ENCODE assay signal across 16 cellular contexts in the genomic region with DNA sequence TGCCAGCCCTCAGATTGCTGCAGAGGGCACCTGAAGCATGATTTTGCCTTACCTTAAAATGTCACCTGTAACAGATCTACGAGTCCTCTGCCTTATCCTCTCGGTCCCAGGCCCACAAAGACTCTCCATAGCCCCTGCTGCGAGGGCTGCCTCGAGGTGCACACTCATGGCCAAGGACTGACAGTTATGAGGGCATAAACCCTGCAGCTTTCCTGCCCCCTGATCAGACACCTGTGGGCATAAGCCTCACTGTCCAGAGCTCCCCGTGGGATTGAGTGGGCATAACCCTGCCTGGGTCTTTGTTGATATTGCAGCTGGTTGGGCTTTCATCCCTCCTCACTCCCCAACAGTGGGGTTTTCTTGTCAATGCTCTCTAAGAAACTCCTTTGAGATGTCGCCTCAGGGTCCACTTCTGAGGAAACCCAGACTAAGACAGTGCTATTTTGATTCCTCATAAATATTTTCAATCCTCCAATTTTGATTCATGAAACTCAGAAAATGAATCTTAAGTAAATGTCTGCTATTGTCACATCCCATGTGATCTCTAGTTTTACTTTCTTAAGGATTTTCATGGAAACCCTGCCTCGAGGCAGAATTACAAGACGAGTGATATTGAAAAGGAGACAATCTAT.
DNase-seq lines count a peak whose midpoint lies in the region; ATAC-seq lines count a peak whose summit lies in the region.
"Had no signal": no experiment of that assay in that cellular context is flagged by ENCODE, and none has a peak within 500 bp of the region (broad histone marks: within the 10 kb centered on the region; RNA-seq: fewer than 3 reads in every experiment).

No MANE protein-coding gene starts in this region.

- H3K4me1 ChIP-seq in neuronal stem cell (ENCODE audit: control insufficient read depth in 2 of 2, insufficient read depth in 1 of 2, low read depth in 1 of 2, low read length in 2 of 2), result peaks cover 4 to 6% of the 10 kb centered on the region in 2 donors
- H3K4me1 ChIP-seq: BE2C had no signal

- H3K9ac ChIP-seq in neuronal stem cell (ENCODE audit: low read depth, low read length, poor library complexity), result no peak overlapping the region

- peak overlapping the region; percentile 8 for H2AK5ac ChIP-seq in neuronal stem cell (ENCODE audit: low read depth, low read length)

- no peak overlapping the region for H2BK15ac ChIP-seq in neuronal stem cell (ENCODE audit: low read length)

- H3K23ac ChIP-seq in neuronal stem cell (ENCODE audit: low read depth, low read length, poor library complexity), result no peak overlapping the region

- no peak overlapping the region for H2BK12ac ChIP-seq in neuronal stem cell (ENCODE audit: low read length)

- H4K91ac ChIP-seq in neuronal stem cell (ENCODE audit: low read depth, low read length, poor library complexity), result no peak overlapping the region

- H3K27me3 ChIP-seq in neuronal stem cell (ENCODE audit: control insufficient read depth in 3 of 3, insufficient read depth in 3 of 3, low read depth in 1 of 3, low read length in 3 of 3), result no peaks in the 10 kb centered on the region
- H3K27me3 ChIP-seq: BE2C had no signal

- WGBS in neuronal stem cell (ENCODE audit: extremely low coverage in 2 of 2, insufficient read length in 2 of 2, insufficient replicate concordance in 1 of 2), 2 donors, result no CpG with 5 or more reads among the region's 8 CpGs

- H3K36me3 ChIP-seq in neuronal stem cell (replicated peaks in 1 of 2; ENCODE audit: control insufficient read depth in 2 of 2, insufficient read depth in 2 of 2, low read length in 2 of 2), result no peaks in the 10 kb centered on the region
- H3K36me3 ChIP-seq: BE2C had no signal

- no peak overlapping the region for H4K8ac ChIP-seq in neuronal stem cell (ENCODE audit: low read depth, low read length)

- no peak overlapping the region for H3K4ac ChIP-seq in neuronal stem cell (ENCODE audit: low read length)

- H3K79me1 ChIP-seq in neuronal stem cell (ENCODE audit: low read depth, low read length), result no peaks in the 10 kb centered on the region

- no peak overlapping the region for H3K14ac ChIP-seq in neuronal stem cell (ENCODE audit: low read length)

- no peaks in the 10 kb centered on the region for H3K9me3 ChIP-seq in neuronal stem cell (replicated peaks in 1 of 2; ENCODE audit: control insufficient read depth in 2 of 2, insufficient read depth in 1 of 2, low read depth in 1 of 2, low read length in 2 of 2)
- H3K9me3 ChIP-seq: BE2C had no signal

- no peak overlapping the region for H2BK5ac ChIP-seq in neuronal stem cell (ENCODE audit: low read length)

- H2BK120ac ChIP-seq in neuronal stem cell (ENCODE audit: low read depth, low read length), result no peak overlapping the region

- H3K18ac ChIP-seq in neuronal stem cell (ENCODE audit: low read length), result no peak overlapping the region

- no peak for ATAC-seq in GM19455 (IDR thresholded peaks at IDR 0.05; ENCODE audit: unreplicated experiment)
- ATAC-seq in HG03432 (IDR thresholded peaks at IDR 0.05; ENCODE audit: unreplicated experiment), result no peak

- no peak overlapping the region for H3K4me3 ChIP-seq in neuronal stem cell (ENCODE audit: low read length in 2 of 2)
- H3K4me3 ChIP-seq: GM23338 had no signal

- H2AFZ ChIP-seq in neuronal stem cell (ENCODE audit: low read length), result no peak overlapping the region

- DNase-seq in COLO829 (ENCODE audit: low spot score), result peak; percentile 43
- peak; percentile 26 for DNase-seq in ELF-1 (ENCODE audit: low read depth, low spot score)
- peak; percentile 64 for DNase-seq in epidermal melanocyte (ENCODE audit: insufficient read length, low spot score)
- no peak for DNase-seq in neuronal stem cell (ENCODE audit: low spot score)
- DNase-seq in NCI-H2107 treated with DMSO at 0.1 percent for 48 hours (lab: John Stamatoyannopoulos, UW; ENCODE audit: unreplicated experiment), result no peak
- DNase-seq: ACHN; BE2C; CD4-positive, CD25-positive, alpha-beta regulatory T cell; DMS153; DND-41; EL; HCEC 1CT had no signal

- H3K4me2 ChIP-seq in neuronal stem cell (ENCODE audit: insufficient read depth, low read length, poor library complexity, severe bottlenecking), result no peak overlapping the region
- H3K4me2 ChIP-seq: GM23338 had no signal

- H3K27ac ChIP-seq in neuronal stem cell (replicated peaks; ENCODE audit: low read length), result no peak overlapping the region
- H3K27ac ChIP-seq: HL-60 had no signal

Comparison
In these comparisons a context has a peak if more than half of its experiments do, and no peak if none do; other contexts are left out.
1. DNase-seq: peak in COLO829 (single experiment), ELF-1 (single experiment) and epidermal melanocyte (single experiment); none in neuronal stem cell (single experiment) and NCI-H2107 treated with DMSO at 0.1 percent for 48 hours (single experiment).